Comparison of ENCODE assay signal across 8 cellular contexts in the genomic region with DNA sequence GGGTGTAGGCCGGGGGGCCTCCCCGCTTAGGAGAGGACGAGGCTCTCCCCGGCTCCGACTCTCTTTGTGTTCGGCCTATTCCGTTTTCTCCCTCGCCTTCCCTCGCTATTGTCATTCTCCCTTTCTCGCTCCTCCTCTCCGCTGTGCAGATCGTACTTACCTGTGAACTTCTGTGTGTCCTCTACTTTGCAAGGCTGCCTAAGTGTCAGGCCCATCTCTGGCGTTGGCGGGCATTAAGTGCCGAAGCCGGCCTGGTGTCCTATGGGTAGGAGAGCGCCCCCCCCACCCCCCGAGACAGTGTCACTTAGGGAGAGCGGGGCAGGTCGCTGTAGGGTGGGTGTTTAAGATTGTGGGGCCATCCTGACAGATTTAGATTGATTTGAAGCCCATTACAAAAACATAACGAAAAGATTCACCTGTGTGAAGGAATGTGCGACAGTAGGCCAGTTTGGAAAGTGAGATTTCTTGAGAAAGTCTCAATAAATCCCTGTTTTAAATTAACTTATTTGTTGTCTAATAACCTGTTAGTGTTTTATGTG. TPM values are rescaled to one million over a fixed set of nuclear protein-coding genes. Genes with fewer than 3 reads are reported as not detected.
A peak's percentile ranks its signal among the peaks of the same experiment; 100 is the strongest.
DNase-seq lines count a peak whose midpoint lies in the region; ATAC-seq, FAIRE-seq and TF ChIP-seq lines count a peak whose summit lies in the region.

No MANE protein-coding gene starts in this region.

- no peaks in the 10 kb centered on the region for H3K9me1 ChIP-seq in keratinocyte (ENCODE audit: control insufficient read depth, extremely low read depth, insufficient read depth, low read length)

- H3K4me3 ChIP-seq in breast epithelium: peak overlapping the region; percentile 97 to 100 (median 100)
- H3K4me3 ChIP-seq in keratinocyte (ENCODE audit: control insufficient read depth in 2 of 3, extremely low read depth in 1 of 3, insufficient read depth in 2 of 3, low read depth in 1 of 3, low read length in 3 of 3): peak overlapping the region; percentile 87 to 98 (median 94)

- H2AFZ ChIP-seq in keratinocyte (ENCODE audit: control insufficient read depth, low read length): peak overlapping the region; percentile 100

- peaks cover 62% of the 10 kb centered on the region for H3K79me2 ChIP-seq in keratinocyte (ENCODE audit: control insufficient read depth, insufficient read depth, low read length)

- H3K9ac ChIP-seq in keratinocyte (ENCODE audit: control insufficient read depth, extremely low read depth, insufficient read depth, low read length): peak overlapping the region; percentile 98

- dilution Hi-C loops in keratinocyte (cut with MboI; ENCODE audit: extremely low pct_ligation_motif_present, low sequenced_read_pairs): no loop called here

- peak; percentile 29 for ATAC-seq in GM21423 (IDR thresholded peaks at IDR 0.05; ENCODE audit: unreplicated experiment)
- ATAC-seq in T-helper 17 cell: peak; percentile 47

- peaks cover 17% of the 10 kb centered on the region for H3K36me3 Mint-ChIP-seq in T-helper 17 cell (ENCODE audit: low read depth)

- H3K27ac Mint-ChIP-seq in T-helper 17 cell: peak overlapping the region; percentile 100

- H3K4me1 ChIP-seq in breast epithelium (peaks cover 3 to 6% of the 10 kb centered on the region in 2 donors), keratinocyte (ENCODE audit: control insufficient read depth, extremely low read depth, insufficient read depth, low read length) (peaks cover 17% of the 10 kb centered on the region)

- DNase-seq in Daoy (ENCODE audit: low read depth) (peak; percentile 49), HT1080 (ENCODE audit: low read depth) (peak; percentile 11), T-helper 17 cell (peak; percentile 17 to 21 (median 20)), breast epithelium (ENCODE audit: low spot score in 2 of 2) (peak in 1 of 2 donors; percentile 32), keratinocyte (ENCODE audit: low read depth, low spot score) (no peak), 8988T (no peak)
- DNase-seq in stimulated activated CD4-positive, alpha-beta T cell treated with anti-CD3 and anti-CD28 coated beads, Interleukin-1b, Interleukin-23, amount 100 ng/mL, for 4 hours (ENCODE audit: low read depth in 2 of 2): peak; percentile 8 to 32

- no peaks in the 10 kb centered on the region for H3K27me3 ChIP-seq in breast epithelium
- H3K27me3 ChIP-seq in keratinocyte (ENCODE audit: control insufficient read depth, extremely low read depth, insufficient read depth, low read length): no peaks in the 10 kb centered on the region

- H3K4me2 ChIP-seq in keratinocyte (ENCODE audit: control insufficient read depth, extremely low read depth, insufficient read depth, low read depth, low read length): peak overlapping the region; percentile 98

- H3K4me1 Mint-ChIP-seq in T-helper 17 cell: peaks cover 35% of the 10 kb centered on the region

- H3K9me3 ChIP-seq in T-helper 17 cell (ENCODE audit: control insufficient read depth, low read length, poor library complexity, severe bottlenecking) (no peaks in the 10 kb centered on the region), breast epithelium (peaks cover 18 to 21% of the 10 kb centered on the region in 2 donors), keratinocyte (ENCODE audit: control insufficient read depth, low read depth, low read length) (no peaks in the 10 kb centered on the region)

- FAIRE-seq in keratinocyte (lab: Jason Lieb, UNC): no peak

- TF ChIP-seq CTCF in breast epithelium (IDR thresholded peaks at IDR 0.05): no peak
- peak in 1 of 3 experiments; percentile 16 for TF ChIP-seq CTCF in keratinocyte (optimal IDR thresholded peaks at IDR 0.05 in 1 of 3, IDR thresholded peaks at IDR 0.05 in 1 of 3, conservative IDR thresholded peaks at IDR 0.05 in 1 of 3; ENCODE audit: extremely low read depth in 1 of 3, insufficient read depth in 2 of 3, low read length in 3 of 3)

- H4K20me1 ChIP-seq in keratinocyte (ENCODE audit: control insufficient read depth, extremely low read depth, insufficient read depth, low read length): peaks cover 3% of the 10 kb centered on the region

- peak overlapping the region; percentile 100 for H3K4me3 Mint-ChIP-seq in T-helper 17 cell

- intact Hi-C loops in breast epithelium (cut with DNase I; ENCODE audit: low total_unique reads): no loop called here

- no peaks in the 10 kb centered on the region for H3K36me3 ChIP-seq in breast epithelium
- peaks cover 8 to 11% of the 10 kb centered on the region in 2 experiments for H3K36me3 ChIP-seq in keratinocyte (ENCODE audit: control insufficient read depth in 2 of 2, extremely low read depth in 1 of 2, insufficient read depth in 2 of 2, low read length in 2 of 2)

- H3K27ac ChIP-seq in breast epithelium (peak overlapping the region; percentile 98 to 99), keratinocyte (ENCODE audit: control insufficient read depth, insufficient read depth, low read length) (peak overlapping the region; percentile 95)

- no peak for TF ChIP-seq POLR2A in breast epithelium (IDR thresholded peaks at IDR 0.05)

- no peaks in the 10 kb centered on the region for H3K27me3 Mint-ChIP-seq in T-helper 17 cell

RNA-seq across cellular contexts. Expression of a gene that starts 0.6 kb away (rescaled TPM):
- total RNA-seq in Daoy (2014; rRNA removed; shearing (Covaris generic)): 19.4 and 28.6 TPM in 2 replicates
- 18.8 and 19.7 TPM in 2 replicates for total RNA-seq in HT1080 (2014; rRNA removed; shearing (Covaris generic))
- 11.1 and 19.4 TPM in 2 replicates for polyA plus RNA-seq in HT1080 (2015; cell fraction: cytosol; rRNA removed)
- polyA plus RNA-seq in HT1080 (2015; cell fraction: nucleus; rRNA removed): 47.7 and 62.1 TPM in 2 replicates
- total RNA-seq in T-helper 17 cell: 100 to 1,000 TPM; 135 to 178 TPM
- total RNA-seq in breast epithelium: 10 to 100 TPM; 34.9 to 58.8 (median 46.5) TPM
- 6.1 to 8.9 TPM (median 6.8 TPM) in 3 replicates for polyA plus RNA-seq in keratinocyte
- 76.2 TPM for polyA plus RNA-seq in keratinocyte (2011; ENCODE audit: low read depth)
- 4.9 and 5.5 TPM in 2 replicates for polyA plus RNA-seq in keratinocyte (2011; cell fraction: cytosol; rRNA removed)
- polyA plus RNA-seq in keratinocyte (2011; cell fraction: nucleus; rRNA removed): 36.1 and 36.2 TPM in 2 replicates
- polyA plus RNA-seq in keratinocyte (2012; ENCODE audit: low replicate concordance): 12.6 and 13.8 TPM in 2 replicates
- 8.1 to 21.3 TPM (median 13.2 TPM) in 3 replicates for polyA minus RNA-seq in keratinocyte
- 9.6 TPM for polyA minus RNA-seq in keratinocyte (2011; cell fraction: cytosol; rRNA and poly(A)+ RNA removed)
- 30.2 and 39.2 TPM in 2 replicates for polyA minus RNA-seq in keratinocyte (2011; cell fraction: nucleus; rRNA and poly(A)+ RNA removed)

Comparison
In these comparisons a context has a peak if more than half of its experiments do, and no peak if none do; other contexts are left out.
1. DNase-seq: peak in Daoy (single experiment), HT1080 (single experiment), T-helper 17 cell (3 of 3) and stimulated activated CD4-positive, alpha-beta T cell treated with anti-CD3 and anti-CD28 coated beads, Interleukin-1b, Interleukin-23, amount 100 ng/mL, for 4 hours (2 of 2); none in keratinocyte (single experiment) and 8988T (single experiment).